ENCODE assay signal across 2 cellular contexts in the genomic region with DNA sequence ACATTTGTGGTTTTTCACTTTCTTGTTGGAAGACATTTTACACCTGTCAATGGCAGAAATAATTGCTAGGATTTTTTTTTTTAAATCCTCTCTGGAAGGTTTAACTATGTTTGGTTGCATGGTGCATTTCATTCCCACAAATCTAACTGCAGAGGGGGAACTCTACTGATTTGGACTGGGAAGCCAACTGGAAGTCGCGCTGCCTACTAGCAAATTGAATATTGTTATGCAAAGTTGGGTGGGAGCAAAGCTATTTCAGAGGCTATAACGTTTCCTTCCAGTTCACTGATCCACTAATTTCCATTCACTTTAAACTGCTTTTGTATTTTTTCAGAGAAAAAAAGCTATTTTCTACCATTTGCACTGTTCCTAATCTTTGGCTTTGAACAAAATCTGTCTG.
TF ChIP-seq lines count a peak whose summit lies in the region.

No MANE protein-coding gene starts in this region.

TF ChIP-seq in GM23338, 12 proteins besides CTCF, POLR2A, EP300 and RAD21 (continues in another document):
- no peak for TF ChIP-seq EZH2phosphoT487 (IDR thresholded peaks at IDR 0.05; ENCODE audit: unreplicated experiment)
- no peak for TF ChIP-seq ZNF114 (CRISPR knock-in tag; IDR thresholded peaks at IDR 0.05)
- TF ChIP-seq, protein P1, sequence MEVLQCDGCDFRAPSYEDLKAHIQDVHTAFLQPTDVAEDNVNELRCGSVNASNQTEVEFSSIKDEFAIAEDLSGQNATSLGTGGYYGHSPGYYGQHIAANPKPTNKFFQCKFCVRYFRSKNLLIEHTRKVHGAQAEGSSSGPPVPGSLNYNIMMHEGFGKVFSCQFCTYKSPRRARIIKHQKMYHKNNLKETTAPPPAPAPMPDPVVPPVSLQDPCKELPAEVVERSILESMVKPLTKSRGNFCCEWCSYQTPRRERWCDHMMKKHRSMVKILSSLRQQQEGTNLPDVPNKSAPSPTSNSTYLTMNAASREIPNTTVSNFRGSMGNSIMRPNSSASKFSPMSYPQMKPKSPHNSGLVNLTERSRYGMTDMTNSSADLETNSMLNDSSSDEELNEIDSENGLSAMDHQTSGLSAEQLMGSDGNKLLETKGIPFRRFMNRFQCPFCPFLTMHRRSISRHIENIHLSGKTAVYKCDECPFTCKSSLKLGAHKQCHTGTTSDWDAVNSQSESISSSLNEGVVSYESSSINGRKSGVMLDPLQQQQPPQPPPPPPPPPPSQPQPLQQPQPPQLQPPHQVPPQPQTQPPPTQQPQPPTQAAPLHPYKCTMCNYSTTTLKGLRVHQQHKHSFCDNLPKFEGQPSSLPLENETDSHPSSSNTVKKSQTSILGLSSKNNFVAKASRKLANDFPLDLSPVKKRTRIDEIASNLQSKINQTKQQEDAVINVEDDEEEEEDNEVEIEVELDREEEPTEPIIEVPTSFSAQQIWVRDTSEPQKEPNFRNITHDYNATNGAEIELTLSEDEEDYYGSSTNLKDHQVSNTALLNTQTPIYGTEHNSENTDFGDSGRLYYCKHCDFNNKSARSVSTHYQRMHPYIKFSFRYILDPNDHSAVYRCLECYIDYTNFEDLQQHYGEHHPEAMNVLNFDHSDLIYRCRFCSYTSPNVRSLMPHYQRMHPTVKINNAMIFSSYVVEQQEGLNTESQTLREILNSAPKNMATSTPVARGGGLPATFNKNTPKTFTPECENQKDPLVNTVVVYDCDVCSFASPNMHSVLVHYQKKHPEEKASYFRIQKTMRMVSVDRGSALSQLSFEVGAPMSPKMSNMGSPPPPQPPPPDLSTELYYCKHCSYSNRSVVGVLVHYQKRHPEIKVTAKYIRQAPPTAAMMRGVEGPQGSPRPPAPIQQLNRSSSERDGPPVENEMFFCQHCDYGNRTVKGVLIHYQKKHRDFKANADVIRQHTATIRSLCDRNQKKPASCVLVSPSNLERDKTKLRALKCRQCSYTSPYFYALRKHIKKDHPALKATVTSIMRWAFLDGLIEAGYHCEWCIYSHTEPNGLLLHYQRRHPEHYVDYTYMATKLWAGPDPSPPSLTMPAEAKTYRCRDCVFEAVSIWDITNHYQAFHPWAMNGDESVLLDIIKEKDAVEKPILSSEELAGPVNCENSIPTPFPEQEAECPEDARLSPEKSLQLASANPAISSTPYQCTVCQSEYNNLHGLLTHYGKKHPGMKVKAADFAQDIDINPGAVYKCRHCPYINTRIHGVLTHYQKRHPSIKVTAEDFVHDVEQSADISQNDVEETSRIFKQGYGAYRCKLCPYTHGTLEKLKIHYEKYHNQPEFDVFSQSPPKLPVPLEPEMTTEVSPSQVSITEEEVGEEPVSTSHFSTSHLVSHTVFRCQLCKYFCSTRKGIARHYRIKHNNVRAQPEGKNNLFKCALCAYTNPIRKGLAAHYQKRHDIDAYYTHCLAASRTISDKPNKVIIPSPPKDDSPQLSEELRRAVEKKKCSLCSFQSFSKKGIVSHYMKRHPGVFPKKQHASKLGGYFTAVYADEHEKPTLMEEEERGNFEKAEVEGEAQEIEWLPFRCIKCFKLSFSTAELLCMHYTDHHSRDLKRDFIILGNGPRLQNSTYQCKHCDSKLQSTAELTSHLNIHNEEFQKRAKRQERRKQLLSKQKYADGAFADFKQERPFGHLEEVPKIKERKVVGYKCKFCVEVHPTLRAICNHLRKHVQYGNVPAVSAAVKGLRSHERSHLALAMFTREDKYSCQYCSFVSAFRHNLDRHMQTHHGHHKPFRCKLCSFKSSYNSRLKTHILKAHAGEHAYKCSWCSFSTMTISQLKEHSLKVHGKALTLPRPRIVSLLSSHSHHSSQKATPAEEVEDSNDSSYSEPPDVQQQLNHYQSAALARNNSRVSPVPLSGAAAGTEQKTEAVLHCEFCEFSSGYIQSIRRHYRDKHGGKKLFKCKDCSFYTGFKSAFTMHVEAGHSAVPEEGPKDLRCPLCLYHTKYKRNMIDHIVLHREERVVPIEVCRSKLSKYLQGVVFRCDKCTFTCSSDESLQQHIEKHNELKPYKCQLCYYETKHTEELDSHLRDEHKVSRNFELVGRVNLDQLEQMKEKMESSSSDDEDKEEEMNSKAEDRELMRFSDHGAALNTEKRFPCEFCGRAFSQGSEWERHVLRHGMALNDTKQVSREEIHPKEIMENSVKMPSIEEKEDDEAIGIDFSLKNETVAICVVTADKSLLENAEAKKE (CRISPR knock-in tag; IDR thresholded peaks at IDR 0.05) = no peak
- TF ChIP-seq JUNB (IDR thresholded peaks at IDR 0.05; ENCODE audit: unreplicated experiment) = no peak
- TF ChIP-seq, protein P2, sequence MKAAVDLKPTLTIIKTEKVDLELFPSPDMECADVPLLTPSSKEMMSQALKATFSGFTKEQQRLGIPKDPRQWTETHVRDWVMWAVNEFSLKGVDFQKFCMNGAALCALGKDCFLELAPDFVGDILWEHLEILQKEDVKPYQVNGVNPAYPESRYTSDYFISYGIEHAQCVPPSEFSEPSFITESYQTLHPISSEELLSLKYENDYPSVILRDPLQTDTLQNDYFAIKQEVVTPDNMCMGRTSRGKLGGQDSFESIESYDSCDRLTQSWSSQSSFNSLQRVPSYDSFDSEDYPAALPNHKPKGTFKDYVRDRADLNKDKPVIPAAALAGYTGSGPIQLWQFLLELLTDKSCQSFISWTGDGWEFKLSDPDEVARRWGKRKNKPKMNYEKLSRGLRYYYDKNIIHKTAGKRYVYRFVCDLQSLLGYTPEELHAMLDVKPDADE (IDR thresholded peaks at IDR 0.05) = no peak
- no peak for TF ChIP-seq NANOG (IDR thresholded peaks at IDR 0.05; ENCODE audit: borderline replicate concordance)
- no peak for TF ChIP-seq ZNF331 (CRISPR knock-in tag; IDR thresholded peaks at IDR 0.05; ENCODE audit: low read depth)
- TF ChIP-seq STAT1 (IDR thresholded peaks at IDR 0.05; ENCODE audit: unreplicated experiment) = no peak
- TF ChIP-seq CREB1 (CRISPR knock-in tag; IDR thresholded peaks at IDR 0.05; ENCODE audit: low read depth) = no peak
- no peak for TF ChIP-seq EZH2 (IDR thresholded peaks at IDR 0.05; ENCODE audit: low read depth, unreplicated experiment)
- TF ChIP-seq POLR2AphosphoS5 (IDR thresholded peaks at IDR 0.05; ENCODE audit: low read depth) = no peak

TF ChIP-seq in H1, 55 proteins besides CTCF, POLR2A, EP300 and RAD21:
- no peak for TF ChIP-seq EGR1 (IDR thresholded peaks at IDR 0.05; ENCODE audit: borderline replicate concordance, low read depth, low read length)
- TF ChIP-seq SUZ12 (IDR thresholded peaks at IDR 0.05; ENCODE audit: low read length) = no peak
- TF ChIP-seq BACH1 (IDR thresholded peaks at IDR 0.05; ENCODE audit: low read length) = no peak
- no peak for TF ChIP-seq TAF7 (optimal IDR thresholded peaks at IDR 0.05; ENCODE audit: borderline replicate concordance, low read depth, low read length)
- no peak for TF ChIP-seq KDM4A (IDR thresholded peaks at IDR 0.05; ENCODE audit: low read depth, low read length, severe bottlenecking)
- no peak for TF ChIP-seq SIRT6 (IDR thresholded peaks at IDR 0.05; ENCODE audit: low read length)
- no peak for TF ChIP-seq GABPA (IDR thresholded peaks at IDR 0.05; ENCODE audit: borderline replicate concordance, insufficient read depth, low read length)
- TF ChIP-seq CREB1 (IDR thresholded peaks at IDR 0.05) = no peak
- TF ChIP-seq, protein P3, sequence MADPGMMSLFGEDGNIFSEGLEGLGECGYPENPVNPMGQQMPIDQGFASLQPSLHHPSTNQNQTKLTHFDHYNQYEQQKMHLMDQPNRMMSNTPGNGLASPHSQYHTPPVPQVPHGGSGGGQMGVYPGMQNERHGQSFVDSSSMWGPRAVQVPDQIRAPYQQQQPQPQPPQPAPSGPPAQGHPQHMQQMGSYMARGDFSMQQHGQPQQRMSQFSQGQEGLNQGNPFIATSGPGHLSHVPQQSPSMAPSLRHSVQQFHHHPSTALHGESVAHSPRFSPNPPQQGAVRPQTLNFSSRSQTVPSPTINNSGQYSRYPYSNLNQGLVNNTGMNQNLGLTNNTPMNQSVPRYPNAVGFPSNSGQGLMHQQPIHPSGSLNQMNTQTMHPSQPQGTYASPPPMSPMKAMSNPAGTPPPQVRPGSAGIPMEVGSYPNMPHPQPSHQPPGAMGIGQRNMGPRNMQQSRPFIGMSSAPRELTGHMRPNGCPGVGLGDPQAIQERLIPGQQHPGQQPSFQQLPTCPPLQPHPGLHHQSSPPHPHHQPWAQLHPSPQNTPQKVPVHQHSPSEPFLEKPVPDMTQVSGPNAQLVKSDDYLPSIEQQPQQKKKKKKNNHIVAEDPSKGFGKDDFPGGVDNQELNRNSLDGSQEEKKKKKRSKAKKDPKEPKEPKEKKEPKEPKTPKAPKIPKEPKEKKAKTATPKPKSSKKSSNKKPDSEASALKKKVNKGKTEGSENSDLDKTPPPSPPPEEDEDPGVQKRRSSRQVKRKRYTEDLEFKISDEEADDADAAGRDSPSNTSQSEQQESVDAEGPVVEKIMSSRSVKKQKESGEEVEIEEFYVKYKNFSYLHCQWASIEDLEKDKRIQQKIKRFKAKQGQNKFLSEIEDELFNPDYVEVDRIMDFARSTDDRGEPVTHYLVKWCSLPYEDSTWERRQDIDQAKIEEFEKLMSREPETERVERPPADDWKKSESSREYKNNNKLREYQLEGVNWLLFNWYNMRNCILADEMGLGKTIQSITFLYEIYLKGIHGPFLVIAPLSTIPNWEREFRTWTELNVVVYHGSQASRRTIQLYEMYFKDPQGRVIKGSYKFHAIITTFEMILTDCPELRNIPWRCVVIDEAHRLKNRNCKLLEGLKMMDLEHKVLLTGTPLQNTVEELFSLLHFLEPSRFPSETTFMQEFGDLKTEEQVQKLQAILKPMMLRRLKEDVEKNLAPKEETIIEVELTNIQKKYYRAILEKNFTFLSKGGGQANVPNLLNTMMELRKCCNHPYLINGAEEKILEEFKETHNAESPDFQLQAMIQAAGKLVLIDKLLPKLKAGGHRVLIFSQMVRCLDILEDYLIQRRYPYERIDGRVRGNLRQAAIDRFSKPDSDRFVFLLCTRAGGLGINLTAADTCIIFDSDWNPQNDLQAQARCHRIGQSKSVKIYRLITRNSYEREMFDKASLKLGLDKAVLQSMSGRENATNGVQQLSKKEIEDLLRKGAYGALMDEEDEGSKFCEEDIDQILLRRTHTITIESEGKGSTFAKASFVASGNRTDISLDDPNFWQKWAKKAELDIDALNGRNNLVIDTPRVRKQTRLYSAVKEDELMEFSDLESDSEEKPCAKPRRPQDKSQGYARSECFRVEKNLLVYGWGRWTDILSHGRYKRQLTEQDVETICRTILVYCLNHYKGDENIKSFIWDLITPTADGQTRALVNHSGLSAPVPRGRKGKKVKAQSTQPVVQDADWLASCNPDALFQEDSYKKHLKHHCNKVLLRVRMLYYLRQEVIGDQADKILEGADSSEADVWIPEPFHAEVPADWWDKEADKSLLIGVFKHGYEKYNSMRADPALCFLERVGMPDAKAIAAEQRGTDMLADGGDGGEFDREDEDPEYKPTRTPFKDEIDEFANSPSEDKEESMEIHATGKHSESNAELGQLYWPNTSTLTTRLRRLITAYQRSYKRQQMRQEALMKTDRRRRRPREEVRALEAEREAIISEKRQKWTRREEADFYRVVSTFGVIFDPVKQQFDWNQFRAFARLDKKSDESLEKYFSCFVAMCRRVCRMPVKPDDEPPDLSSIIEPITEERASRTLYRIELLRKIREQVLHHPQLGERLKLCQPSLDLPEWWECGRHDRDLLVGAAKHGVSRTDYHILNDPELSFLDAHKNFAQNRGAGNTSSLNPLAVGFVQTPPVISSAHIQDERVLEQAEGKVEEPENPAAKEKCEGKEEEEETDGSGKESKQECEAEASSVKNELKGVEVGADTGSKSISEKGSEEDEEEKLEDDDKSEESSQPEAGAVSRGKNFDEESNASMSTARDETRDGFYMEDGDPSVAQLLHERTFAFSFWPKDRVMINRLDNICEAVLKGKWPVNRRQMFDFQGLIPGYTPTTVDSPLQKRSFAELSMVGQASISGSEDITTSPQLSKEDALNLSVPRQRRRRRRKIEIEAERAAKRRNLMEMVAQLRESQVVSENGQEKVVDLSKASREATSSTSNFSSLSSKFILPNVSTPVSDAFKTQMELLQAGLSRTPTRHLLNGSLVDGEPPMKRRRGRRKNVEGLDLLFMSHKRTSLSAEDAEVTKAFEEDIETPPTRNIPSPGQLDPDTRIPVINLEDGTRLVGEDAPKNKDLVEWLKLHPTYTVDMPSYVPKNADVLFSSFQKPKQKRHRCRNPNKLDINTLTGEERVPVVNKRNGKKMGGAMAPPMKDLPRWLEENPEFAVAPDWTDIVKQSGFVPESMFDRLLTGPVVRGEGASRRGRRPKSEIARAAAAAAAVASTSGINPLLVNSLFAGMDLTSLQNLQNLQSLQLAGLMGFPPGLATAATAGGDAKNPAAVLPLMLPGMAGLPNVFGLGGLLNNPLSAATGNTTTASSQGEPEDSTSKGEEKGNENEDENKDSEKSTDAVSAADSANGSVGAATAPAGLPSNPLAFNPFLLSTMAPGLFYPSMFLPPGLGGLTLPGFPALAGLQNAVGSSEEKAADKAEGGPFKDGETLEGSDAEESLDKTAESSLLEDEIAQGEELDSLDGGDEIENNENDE (IDR thresholded peaks at IDR 0.05; ENCODE audit: insufficient replicate concordance, low read length) = no peak
- TF ChIP-seq NANOG (IDR thresholded peaks at IDR 0.05; ENCODE audit: insufficient read depth, low read depth, low read length, poor library complexity, severe bottlenecking) = no peak
- no peak for TF ChIP-seq JUN (IDR thresholded peaks at IDR 0.05; ENCODE audit: low read depth, low read length)
- TF ChIP-seq HDAC2 (IDR thresholded peaks at IDR 0.05; ENCODE audit: borderline replicate concordance in 1 of 2, low read depth in 2 of 2, low read length in 2 of 2) = no peak
- no peak for TF ChIP-seq CHD2 (IDR thresholded peaks at IDR 0.05; ENCODE audit: low read length)
- no peak for TF ChIP-seq POLR2AphosphoS5 (IDR thresholded peaks at IDR 0.05; ENCODE audit: low read depth, low read length)
- TF ChIP-seq EZH2 (IDR thresholded peaks at IDR 0.05; ENCODE audit: low read depth, low read length, severe bottlenecking) = no peak
- no peak for TF ChIP-seq CTBP2 (IDR thresholded peaks at IDR 0.05; ENCODE audit: borderline replicate concordance, insufficient read depth, insufficient read length, low read length)
- TF ChIP-seq PHF8 (conservative IDR thresholded peaks at IDR 0.05; ENCODE audit: low read depth, low read length) = no peak
- TF ChIP-seq GTF2F1 (IDR thresholded peaks at IDR 0.05; ENCODE audit: borderline replicate concordance, low read depth, low read length) = no peak
- TF ChIP-seq, protein P4, sequence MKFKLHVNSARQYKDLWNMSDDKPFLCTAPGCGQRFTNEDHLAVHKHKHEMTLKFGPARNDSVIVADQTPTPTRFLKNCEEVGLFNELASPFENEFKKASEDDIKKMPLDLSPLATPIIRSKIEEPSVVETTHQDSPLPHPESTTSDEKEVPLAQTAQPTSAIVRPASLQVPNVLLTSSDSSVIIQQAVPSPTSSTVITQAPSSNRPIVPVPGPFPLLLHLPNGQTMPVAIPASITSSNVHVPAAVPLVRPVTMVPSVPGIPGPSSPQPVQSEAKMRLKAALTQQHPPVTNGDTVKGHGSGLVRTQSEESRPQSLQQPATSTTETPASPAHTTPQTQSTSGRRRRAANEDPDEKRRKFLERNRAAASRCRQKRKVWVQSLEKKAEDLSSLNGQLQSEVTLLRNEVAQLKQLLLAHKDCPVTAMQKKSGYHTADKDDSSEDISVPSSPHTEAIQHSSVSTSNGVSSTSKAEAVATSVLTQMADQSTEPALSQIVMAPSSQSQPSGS (IDR thresholded peaks at IDR 0.05; ENCODE audit: low read length) = no peak
- no peak for TF ChIP-seq MAFK (IDR thresholded peaks at IDR 0.05; ENCODE audit: low read depth, low read length)
